ENCODE assay signal across 19 cellular contexts in the genomic region with DNA sequence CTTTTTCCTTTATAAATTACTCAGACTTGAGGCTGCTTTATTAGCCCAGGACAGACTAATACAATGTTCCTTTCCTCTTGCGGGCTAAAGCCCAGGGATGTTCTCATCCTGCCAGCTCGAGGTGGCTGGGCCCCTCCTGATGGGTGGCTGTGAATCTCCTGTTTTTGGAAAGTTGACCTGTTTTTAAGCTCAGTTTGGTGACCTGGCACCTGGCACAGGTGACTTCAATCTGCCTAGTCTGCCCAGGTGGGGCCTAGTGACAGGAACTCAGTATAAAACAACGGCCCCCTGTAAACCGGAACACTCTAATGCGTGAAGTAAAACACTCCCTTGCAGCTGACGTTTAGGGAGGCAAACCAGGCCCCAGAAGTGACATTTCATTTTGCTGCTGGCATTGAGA.
A peak's percentile ranks its signal among the peaks of the same experiment; 100 is the strongest.
DNase-seq lines count a peak whose midpoint lies in the region; ATAC-seq and TF ChIP-seq lines count a peak whose summit lies in the region.
"Had no signal": no experiment of that assay in that cellular context is flagged by ENCODE, and none has a peak within 500 bp of the region (broad histone marks: within the 10 kb centered on the region; RNA-seq: fewer than 3 reads in every experiment).

No MANE protein-coding gene starts in this region.

- H3K4me1 Mint-ChIP-seq in endothelial cell (ENCODE audit: unreplicated experiment): peaks cover 38% of the 10 kb centered on the region
- peaks cover 19% of the 10 kb centered on the region for H3K4me1 Mint-ChIP-seq in neural crest cell
- peaks cover 16% of the 10 kb centered on the region for H3K4me1 Mint-ChIP-seq in activated CD4-positive, alpha-beta T cell treated with anti-CD3 and anti-CD28 coated beads, Interleukin-2, amount 10 ng/mL, durations not matched to agents 7 days and 5 days

- DNase-seq in DND-41 (no peak), endothelial cell (ENCODE audit: low spot score) (no peak), neural crest cell (ENCODE audit: low read depth, low spot score) (no peak), ureter (ENCODE audit: low spot score) (peak; percentile 29)
- DNase-seq in activated CD4-positive, alpha-beta T cell treated with anti-CD3 and anti-CD28 coated beads, Interleukin-2, amount 10 ng/mL, durations not matched to agents 7 days and 5 days: no peak
- DNase-seq: C1 segment of cervical spinal cord; CD4-positive, CD25-positive, alpha-beta regulatory T cell; CD8-positive, alpha-beta memory T cell; COR-L47; DMS 273 treated with DMSO at 0.1 percent for 48 hours; DMS53; GM23248 had no signal

- no peak overlapping the region for H3K4me2 ChIP-seq in DND-41 (ENCODE audit: insufficient read depth, low read length)
- H3K4me2 ChIP-seq: A549, KMS-11 had no signal

- no peak overlapping the region for H3K4me3 Mint-ChIP-seq in endothelial cell (ENCODE audit: unreplicated experiment)
- no peak overlapping the region for H3K4me3 Mint-ChIP-seq in neural crest cell
- H3K4me3 Mint-ChIP-seq in activated CD4-positive, alpha-beta T cell treated with anti-CD3 and anti-CD28 coated beads, Interleukin-2, amount 10 ng/mL, durations not matched to agents 7 days and 5 days: no peak overlapping the region
- H3K4me3 Mint-ChIP-seq: CD4-positive, CD25-positive, alpha-beta regulatory T cell; CD8-positive, alpha-beta memory T cell had no signal

- H3K27me3 ChIP-seq in DND-41 (ENCODE audit: insufficient read depth, low read length, poor library complexity): no peaks in the 10 kb centered on the region

- H3K27me3 Mint-ChIP-seq in endothelial cell (ENCODE audit: unreplicated experiment) (peaks cover 9% of the 10 kb centered on the region), neural crest cell (ENCODE audit: low read depth) (peaks cover 3% of the 10 kb centered on the region)
- no peaks in the 10 kb centered on the region for H3K27me3 Mint-ChIP-seq in activated CD4-positive, alpha-beta T cell treated with anti-CD3 and anti-CD28 coated beads, Interleukin-2, amount 10 ng/mL, durations not matched to agents 7 days and 5 days
- H3K27me3 Mint-ChIP-seq: CD4-positive, CD25-positive, alpha-beta regulatory T cell had no signal

- H3K9me3 Mint-ChIP-seq in endothelial cell (ENCODE audit: unreplicated experiment): no peaks in the 10 kb centered on the region
- H3K9me3 Mint-ChIP-seq in neural crest cell: peaks cover 6% of the 10 kb centered on the region
- peaks cover 15% of the 10 kb centered on the region for H3K9me3 Mint-ChIP-seq in activated CD4-positive, alpha-beta T cell treated with anti-CD3 and anti-CD28 coated beads, Interleukin-2, amount 10 ng/mL, durations not matched to agents 7 days and 5 days

- H3K9ac ChIP-seq in DND-41 (ENCODE audit: low read depth, low read length): no peak overlapping the region
- H3K9ac ChIP-seq: GM23248, KMS-11 had no signal

- H3K4me1 ChIP-seq in DND-41 (ENCODE audit: insufficient read depth, low read length): peaks cover 9% of the 10 kb centered on the region
- H3K4me1 ChIP-seq: A549, HAP-1 had no signal

- peak overlapping the region; percentile 61 for H3K27ac Mint-ChIP-seq in endothelial cell (ENCODE audit: unreplicated experiment)
- H3K27ac Mint-ChIP-seq in neural crest cell (ENCODE audit: unreplicated experiment): peak overlapping the region; percentile 21
- H3K27ac Mint-ChIP-seq in activated CD4-positive, alpha-beta T cell treated with anti-CD3 and anti-CD28 coated beads, Interleukin-2, amount 10 ng/mL, durations not matched to agents 7 days and 5 days: no peak overlapping the region
- H3K27ac Mint-ChIP-seq: CD4-positive, CD25-positive, alpha-beta regulatory T cell had no signal

- H4K20me1 ChIP-seq in DND-41 (ENCODE audit: insufficient read depth, low read length): no peaks in the 10 kb centered on the region

- peak overlapping the region; percentile 34; the same call in 1 of the 2 replicates for H3K27ac ChIP-seq in DND-41 (ENCODE audit: low read length)
- H3K27ac ChIP-seq: A549, GM23248, HL-60, KMS-11 had no signal

- peaks cover 14% of the 10 kb centered on the region for H3K9me3 ChIP-seq in DND-41 (ENCODE audit: insufficient read depth, low read length, severe bottlenecking)
- H3K9me3 ChIP-seq: A549, HAP-1 had no signal

- CTCF ChIA-PET in activated CD4-positive, alpha-beta T cell treated with anti-CD3 and anti-CD28 coated beads, Interleukin-2, amount 10 ng/mL, durations not matched to agents 7 days and 5 days (lab: Charles Lee): no interaction called here

- no peak overlapping the region for H3K4me3 ChIP-seq in DND-41 (ENCODE audit: low read depth in 1 of 2, low read length in 2 of 2)
- H3K4me3 ChIP-seq: A549, GM23248, HAP-1 had no signal

- no peak for TF ChIP-seq CTCF in DND-41 (IDR thresholded peaks at IDR 0.05; ENCODE audit: borderline replicate concordance, extremely low read depth, low read length, poor library complexity, severe bottlenecking)
- no peak for TF ChIP-seq CTCF in endothelial cell (IDR thresholded peaks at IDR 0.05; ENCODE audit: unreplicated experiment)
- no peak for TF ChIP-seq CTCF in neural crest cell (conservative IDR thresholded peaks at IDR 0.05)

- H3K36me3 ChIP-seq in DND-41 (ENCODE audit: insufficient read depth, low read length): peaks cover 50% of the 10 kb centered on the region
- H3K36me3 ChIP-seq: HAP-1 had no signal

- ATAC-seq in DND-41 (ENCODE audit: insufficient read depth, low read depth): no peak
- no peak for ATAC-seq in GM21423 (IDR thresholded peaks at IDR 0.05; ENCODE audit: unreplicated experiment)
- ATAC-seq in GM19035 (IDR thresholded peaks at IDR 0.05; ENCODE audit: unreplicated experiment): no peak
- no peak for ATAC-seq in GM21367 (IDR thresholded peaks at IDR 0.05; ENCODE audit: unreplicated experiment)
- ATAC-seq: A549 had no signal

- H3K79me2 ChIP-seq in DND-41 (ENCODE audit: insufficient read depth, low read length): peaks cover 15% of the 10 kb centered on the region

- no peak overlapping the region for H2AFZ ChIP-seq in DND-41 (ENCODE audit: low read depth, low read length)
- H2AFZ ChIP-seq: GM23248 had no signal

- POLR2A ChIA-PET in activated CD4-positive, alpha-beta T cell treated with anti-CD3 and anti-CD28 coated beads, Interleukin-2, amount 10 ng/mL, durations not matched to agents 7 days and 5 days (lab: Charles Lee): no interaction called here

- H3K36me3 Mint-ChIP-seq in endothelial cell (ENCODE audit: low read depth, unreplicated experiment) (peaks cover 18% of the 10 kb centered on the region), neural crest cell (ENCODE audit: low read depth) (no peaks in the 10 kb centered on the region)
- H3K36me3 Mint-ChIP-seq in activated CD4-positive, alpha-beta T cell treated with anti-CD3 and anti-CD28 coated beads, Interleukin-2, amount 10 ng/mL, durations not matched to agents 7 days and 5 days (ENCODE audit: low read depth): peaks cover 4% of the 10 kb centered on the region
- H3K36me3 Mint-ChIP-seq: CD4-positive, CD25-positive, alpha-beta regulatory T cell; CD8-positive, alpha-beta memory T cell had no signal
